13 cellular contexts compared by ENCODE assay signal in the genomic region with DNA sequence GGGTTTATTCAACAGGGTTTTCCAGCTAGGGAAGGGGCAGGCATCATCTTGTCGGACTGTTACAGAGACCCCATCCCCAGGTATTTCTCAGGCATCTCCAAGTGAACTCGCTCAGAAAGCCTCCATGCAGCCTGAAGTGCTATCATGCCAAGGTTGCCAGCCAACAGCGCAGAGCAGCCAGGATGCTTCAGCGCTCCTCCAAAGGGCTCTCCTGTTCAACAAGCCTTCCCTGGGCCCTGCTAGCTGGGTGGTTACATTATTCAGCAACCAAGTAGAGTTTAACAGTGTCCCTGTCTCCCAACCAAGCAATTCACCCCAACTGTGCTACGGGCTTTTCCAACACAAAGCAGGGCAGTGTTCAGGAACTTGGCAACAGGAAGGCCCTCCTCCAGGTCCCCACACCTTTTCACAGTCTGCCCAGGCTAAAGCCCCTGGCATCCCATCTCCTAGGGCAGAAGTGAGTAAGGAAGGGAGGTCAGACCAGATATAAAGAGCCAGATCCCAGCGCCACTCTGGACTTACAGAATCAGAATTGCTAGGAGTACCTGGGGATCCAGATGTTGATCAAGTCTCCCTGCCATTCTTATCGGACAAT. TPM values are rescaled to one million over a fixed set of nuclear protein-coding genes. Genes with fewer than 3 reads are reported as not detected.
"Had no signal": no experiment of that assay in that cellular context is flagged by ENCODE, and none has a peak within 500 bp of the region (broad histone marks: within the 10 kb centered on the region; RNA-seq: fewer than 3 reads in every experiment).

No MANE protein-coding gene starts in this region.

- H3K9me3 Mint-ChIP-seq: activated B cell treated with CpG ODN at 0.5 μM for 24 hours; activated CD4-positive, alpha-beta T cell treated with anti-CD3 and anti-CD28 coated beads, Interleukin-2, amount 10 ng/mL, durations not matched to agents 24 days and 14 days; activated naive CD4-positive, alpha-beta T cell treated with anti-CD3 and anti-CD28 coated beads, Interleukin-2, amount 50 U/mL, for 24 hours; natural killer cell; T-helper 1 cell treated with Interleukin-12 subunit alpha and Interleukin-12 subunit beta and Interleukin-4 antibody, amounts not matched to agents 30 μg/mL and 1 μg/mL, for 36 hours had no signal

- H3K4me1 Mint-ChIP-seq: activated B cell treated with CpG ODN at 0.5 μM for 24 hours; activated naive CD4-positive, alpha-beta T cell treated with anti-CD3 and anti-CD28 coated beads, Interleukin-2, amount 50 U/mL, for 24 hours; natural killer cell had no signal

- H3K36me3 Mint-ChIP-seq: activated naive CD4-positive, alpha-beta T cell treated with anti-CD3 and anti-CD28 coated beads, Interleukin-2, amount 50 U/mL, for 24 hours; natural killer cell had no signal

- H3K4me3 ChIP-seq: lung, prostate gland had no signal

- H3K9me3 ChIP-seq: prostate gland had no signal

- DNase-seq: activated B cell treated with CpG ODN at 0.5 μM for 24 hours; activated CD4-positive, alpha-beta T cell treated with anti-CD3 and anti-CD28 coated beads, Interleukin-2, amount 10 ng/mL, durations not matched to agents 24 days and 14 days; activated effector memory CD4-positive, alpha-beta T cell treated with Interleukin-2 at 50 U/mL for 16 hours; activated T-cell treated with anti-CD3 and anti-CD28 coated beads, Interleukin-2, amount 50 U/mL, for 1 hour; cerebellar nuclear complex; dermis blood vessel endothelial cell; hypothalamus; natural killer cell; stimulated activated naive CD8-positive, alpha-beta T cell treated with anti-CD3 and anti-CD28 coated beads, Interleukin-15, Interleukin-2, amounts not matched to agents 100 U/mL and 50 U/mL, for 24 hours had no signal

- H3K36me3 ChIP-seq: prostate gland had no signal

- H3K27ac Mint-ChIP-seq: activated B cell treated with CpG ODN at 0.5 μM for 24 hours; activated CD4-positive, alpha-beta T cell treated with anti-CD3 and anti-CD28 coated beads, Interleukin-2, amount 10 ng/mL, durations not matched to agents 24 days and 14 days; activated naive CD4-positive, alpha-beta T cell treated with anti-CD3 and anti-CD28 coated beads, Interleukin-2, amount 50 U/mL, for 24 hours; natural killer cell; T-helper 1 cell treated with Interleukin-12 subunit alpha and Interleukin-12 subunit beta and Interleukin-4 antibody, amounts not matched to agents 30 μg/mL and 1 μg/mL, for 36 hours had no signal

- ATAC-seq: natural killer cell; stimulated activated naive CD8-positive, alpha-beta T cell treated with anti-CD3 and anti-CD28 coated beads, Interleukin-15, Interleukin-2, amounts not matched to agents 100 U/mL and 50 U/mL, for 24 hours had no signal

- H3K4me3 Mint-ChIP-seq: activated B cell treated with CpG ODN at 0.5 μM for 24 hours; activated CD4-positive, alpha-beta T cell treated with anti-CD3 and anti-CD28 coated beads, Interleukin-2, amount 10 ng/mL, durations not matched to agents 24 days and 14 days; activated naive CD4-positive, alpha-beta T cell treated with anti-CD3 and anti-CD28 coated beads, Interleukin-2, amount 50 U/mL, for 24 hours; natural killer cell; T-helper 1 cell treated with Interleukin-12 subunit alpha and Interleukin-12 subunit beta and Interleukin-4 antibody, amounts not matched to agents 30 μg/mL and 1 μg/mL, for 36 hours had no signal

RNA-seq across cellular contexts. Expression of a gene that starts 52.9 kb away (rescaled TPM):
- total RNA-seq: activated B cell treated with CpG ODN at 0.5 μM for 24 hours, dermis blood vessel endothelial cell had no signal
